In genomic region chr20:41006936-41007871, GRCh38 we compare ENCODE assay signal across 17 cellular contexts. TPM values are rescaled to one million over a fixed set of nuclear protein-coding genes. Genes with fewer than 3 reads are reported as not detected.
DNase-seq lines count a peak whose midpoint lies in the region; TF ChIP-seq lines count a peak whose summit lies in the region.
"Had no signal": no experiment of that assay in that cellular context is flagged by ENCODE, and none has a peak within 500 bp of the region (broad histone marks: within the 10 kb centered on the region; RNA-seq: fewer than 3 reads in every experiment).

No MANE protein-coding gene starts in this region.

- intact Hi-C loops in ascending aorta (cut with DNase I): no loop called here

- H3K4me3 ChIP-seq in BLaER1 (peak overlapping the region; percentile 25; the same call in 1 of the 2 replicates), mesendoderm (ENCODE audit: low read length) (no peak overlapping the region), ascending aorta (no peak overlapping the region)
- H3K4me3 ChIP-seq: GM12878, psoas muscle, SK-N-MC had no signal

- no peaks in the 10 kb centered on the region for H4K20me1 ChIP-seq in BLaER1

- no CpG with 5 or more reads among the region's 5 CpGs for WGBS in mesendoderm (ENCODE audit: extremely low coverage, insufficient coverage, low lambda C conversion rate)

- H3K4me1 ChIP-seq in BLaER1: peaks cover 59% of the 10 kb centered on the region
- peaks cover 6% of the 10 kb centered on the region for H3K4me1 ChIP-seq in mesendoderm (ENCODE audit: control insufficient read depth, low read depth, low read length)
- peaks cover 0 to 11% of the 10 kb centered on the region in 2 donors for H3K4me1 ChIP-seq in ascending aorta

- H2BK120ac ChIP-seq in mesendoderm (ENCODE audit: low read depth, low read length): no peak overlapping the region

- H3K23ac ChIP-seq in mesendoderm (ENCODE audit: low read length): no peak overlapping the region

- H3K27ac Mint-ChIP-seq in HFFc6: peak overlapping the region; percentile 95

- H3K27me3 Mint-ChIP-seq in HFFc6 (ENCODE audit: insufficient read depth): peaks cover 3% of the 10 kb centered on the region
- H3K27me3 Mint-ChIP-seq: CD4-positive, CD25-positive, alpha-beta regulatory T cell had no signal

- DNase-seq in HFFc6 (no peak), SK-N-DZ (ENCODE audit: low spot score) (peak; percentile 43), mesendoderm (peak; percentile 49), UCSD-AML1 (lab: John Stamatoyannopoulos, UW; ENCODE audit: unreplicated experiment) (no peak), NCI-H2029 treated with DMSO at 0.1 percent for 48 hours (lab: John Stamatoyannopoulos, UW) (no peak), ascending aorta (ENCODE audit: low spot score in 2 of 2) (no peak), inferior parietal cortex (ENCODE audit: extremely low spot score) (no peak)
- DNase-seq: activated CD4-positive, CD25-positive, alpha-beta regulatory T cell treated with anti-CD3 and anti-CD28 coated beads, Interleukin-2, amount 50 U/mL, for 72 hours; CD4-positive, CD25-positive, alpha-beta regulatory T cell; cortex of kidney; EL; NCI-H774; psoas muscle; stimulated activated CD4-positive, alpha-beta T cell treated with anti-CD3 and anti-CD28 coated beads, Interleukin-15, amount 100 ng/mL, for 24 hours had no signal

- H3K9ac ChIP-seq in BLaER1: no peak overlapping the region
- no peak overlapping the region for H3K9ac ChIP-seq in mesendoderm (ENCODE audit: low read length)

- H3K27me3 ChIP-seq in BLaER1 (no peaks in the 10 kb centered on the region), mesendoderm (ENCODE audit: insufficient read depth, low read length, poor library complexity) (no peaks in the 10 kb centered on the region), ascending aorta (no peaks in the 10 kb centered on the region)

- no peaks in the 10 kb centered on the region for H3K79me1 ChIP-seq in mesendoderm (ENCODE audit: low read length)

- H3K79me2 ChIP-seq in mesendoderm (ENCODE audit: control insufficient read depth, insufficient read depth, low read length): no peaks in the 10 kb centered on the region

- TF ChIP-seq CTCF in HFFc6 (IDR thresholded peaks at IDR 0.05) (no peak), ascending aorta (IDR thresholded peaks at IDR 0.05) (no peak)

- no peak overlapping the region for H4K8ac ChIP-seq in mesendoderm (ENCODE audit: low read depth, low read length)

- H2AK5ac ChIP-seq in mesendoderm (ENCODE audit: low read length): no peak overlapping the region

- H3K56ac ChIP-seq in mesendoderm (ENCODE audit: low read length): no peak overlapping the region

- peak overlapping the region; percentile 78; the same call in 1 of the 2 replicates for H3K4me3 Mint-ChIP-seq in HFFc6

- H2BK5ac ChIP-seq in mesendoderm (ENCODE audit: low read length): no peak overlapping the region

- H3K4ac ChIP-seq in mesendoderm (ENCODE audit: low read depth, low read length): no peak overlapping the region

- H3K36me3 Mint-ChIP-seq in HFFc6 (ENCODE audit: low read depth): peaks cover 14% of the 10 kb centered on the region; the same call in 1 of the 2 replicates
- H3K36me3 Mint-ChIP-seq: CD4-positive, CD25-positive, alpha-beta regulatory T cell had no signal

- peaks cover 26% of the 10 kb centered on the region for H3K9me3 ChIP-seq in BLaER1
- no peaks in the 10 kb centered on the region for H3K9me3 ChIP-seq in ascending aorta

- no peak overlapping the region for H4K5ac ChIP-seq in mesendoderm (ENCODE audit: low read length)

- H2BK15ac ChIP-seq in mesendoderm (replicated peaks; ENCODE audit: low read depth): no peak overlapping the region

- H3K36me3 ChIP-seq in BLaER1 (peaks cover 10% of the 10 kb centered on the region; the same call in 1 of the 2 replicates), mesendoderm (ENCODE audit: control insufficient read depth, insufficient read depth, low read length) (no peaks in the 10 kb centered on the region), ascending aorta (no peaks in the 10 kb centered on the region)

- no peak overlapping the region for H3K18ac ChIP-seq in mesendoderm (ENCODE audit: low read length)

- H3K27ac ChIP-seq in BLaER1 (no peak overlapping the region), mesendoderm (ENCODE audit: low read depth, low read length) (no peak overlapping the region), ascending aorta (no peak overlapping the region)
- H3K27ac ChIP-seq: psoas muscle, SK-N-MC had no signal

- H3K4me2 ChIP-seq in BLaER1 (0 out of 2 replicates have a peak overlapping the region, but pooled peaks have one; percentile 77), mesendoderm (ENCODE audit: low read length) (no peak overlapping the region)

- peaks cover 73% of the 10 kb centered on the region for H3K4me1 Mint-ChIP-seq in HFFc6 (ENCODE audit: low read depth)

- H3K9me3 Mint-ChIP-seq in HFFc6: peaks cover 13% of the 10 kb centered on the region
- H3K9me3 Mint-ChIP-seq: CD4-positive, CD25-positive, alpha-beta regulatory T cell had no signal

RNA-seq across cellular contexts. Expression of gene TOP1, which starts 21.4 kb away (rescaled TPM):
- 10 to 100 TPM; 62.1 to 77.0 (median 73.0) TPM for total RNA-seq in HFFc6 (2021; fragmentation: NEBNext Ultra II Directional; extraction: Animal tissue kit (Norgen Biotek cat#: 25700))
- polyA plus RNA-seq in SK-N-DZ (2014; cell fraction: cytosol; rRNA removed): 27.6 and 27.7 TPM in 2 replicates
- 27.3 and 45.7 TPM in 2 replicates for polyA plus RNA-seq in SK-N-DZ (2014; cell fraction: nucleus; rRNA removed)
- 172 TPM for polyA plus RNA-seq in mesendoderm (2013, experiment 1 of 2)
- 171 TPM for polyA plus RNA-seq in mesendoderm (2013, experiment 2 of 2)
- 9.4 TPM for total RNA-seq in ascending aorta

Comparison
In these comparisons a context has a peak if more than half of its experiments do, and no peak if none do; other contexts are left out.
1. DNase-seq: peak in SK-N-DZ (single experiment) and mesendoderm (single experiment); none in HFFc6 (single experiment), UCSD-AML1 (single experiment), NCI-H2029 treated with DMSO at 0.1 percent for 48 hours (single experiment), ascending aorta (0 of 2) and inferior parietal cortex (single experiment).